Comparison of ENCODE assay signal across 8 cellular contexts in genomic region chr1:160342520-160342919, GRCh38. TPM values are rescaled to one million over a fixed set of nuclear protein-coding genes. Genes with fewer than 3 reads are reported as not detected.
A peak's percentile ranks its signal among the peaks of the same experiment; 100 is the strongest.
DNase-seq lines count a peak whose midpoint lies in the region; ATAC-seq and TF ChIP-seq lines count a peak whose summit lies in the region.

No MANE protein-coding gene starts in this region.

- peak overlapping the region; percentile 99 for H3K27ac Mint-ChIP-seq in nephron progenitor cell

- H3K4me3 ChIP-seq in GM23248 (peak overlapping the region; percentile 98), SJCRH30 (peak overlapping the region; percentile 95), epithelial cell of proximal tubule (ENCODE audit: low read depth, low read length) (peak overlapping the region; percentile 91)

- in situ Hi-C loops in GM23248 (cut with MboI), result no loop called here

- peak overlapping the region; percentile 90 for H3K27ac ChIP-seq in GM23248
- peak overlapping the region; percentile 96 for H3K27ac ChIP-seq in SJCRH30

- H3K9me3 ChIP-seq in GM23248 (ENCODE audit: low read depth), result no peaks in the 10 kb centered on the region
- no peaks in the 10 kb centered on the region for H3K9me3 ChIP-seq in SJCRH30 (replicated peaks)

- H3K9ac ChIP-seq in GM23248, result peak overlapping the region; percentile 99

- TF ChIP-seq CTCF in epithelial cell of proximal tubule (conservative IDR thresholded peaks at IDR 0.05; ENCODE audit: low read depth, low read length) (no peak), nephron progenitor cell (IDR thresholded peaks at IDR 0.05) (no peak)

- peaks cover 10% of the 10 kb centered on the region for H3F3A ChIP-seq in GM23248 (ENCODE audit: insufficient read depth)

- 0 to 2% methylated on average over 7 of the region's 7 CpGs for WGBS in GM23248 (ENCODE audit: low coverage in 1 of 2, low lambda C conversion rate in 2 of 2, missing lambda C conversion rate in 2 of 2), 2 experiments

- peaks cover 39% of the 10 kb centered on the region for H3K4me1 Mint-ChIP-seq in nephron progenitor cell

- H3K4me1 ChIP-seq in GM23248 (ENCODE audit: insufficient read depth) (peaks cover 35% of the 10 kb centered on the region), SJCRH30 (0 out of 2 replicates have a peak, but pooled peaks cover 10% of the 10 kb centered on the region)

- peaks cover 29% of the 10 kb centered on the region for H3K36me3 Mint-ChIP-seq in nephron progenitor cell (ENCODE audit: low read depth)

- DNase-seq in GM23248 (peak; percentile 50), SJCRH30 (no peak), epithelial cell of proximal tubule (ENCODE audit: low read depth) (no peak), nephron progenitor cell (no peak), GM19238 (ENCODE audit: insufficient read length, low spot score) (no peak)

- H3K4me2 ChIP-seq in GM23248 (ENCODE audit: unreplicated experiment), result peak overlapping the region; percentile 99

- peaks cover 100% of the 10 kb centered on the region for H3K79me2 ChIP-seq in GM23248 (ENCODE audit: insufficient read depth)

- H3K4me3 Mint-ChIP-seq in nephron progenitor cell, result peak overlapping the region; percentile 99

- H3K9me3 Mint-ChIP-seq in nephron progenitor cell, result no peaks in the 10 kb centered on the region

- no peaks in the 10 kb centered on the region for H3K9me2 ChIP-seq in GM23248 (ENCODE audit: insufficient read depth)

- H4K20me1 ChIP-seq in GM23248 (ENCODE audit: insufficient read depth), result peaks cover 12% of the 10 kb centered on the region; the same call in 1 of the 2 replicates

- H3K27me3 ChIP-seq in GM23248 (replicated peaks; ENCODE audit: insufficient read depth), result no peaks in the 10 kb centered on the region
- H3K27me3 ChIP-seq in SJCRH30, result no peaks in the 10 kb centered on the region

- H3K36me3 ChIP-seq in GM23248 (ENCODE audit: low read depth) (peaks cover 34% of the 10 kb centered on the region), SJCRH30 (peaks cover 38% of the 10 kb centered on the region)

- H2AFZ ChIP-seq in GM23248, result peak overlapping the region; percentile 94

- ATAC-seq in HG03039 (IDR thresholded peaks at IDR 0.05; ENCODE audit: unreplicated experiment), result no peak
- no peak for ATAC-seq in HG03108 (IDR thresholded peaks at IDR 0.05; ENCODE audit: unreplicated experiment)
- no peak for ATAC-seq in GM21786 (IDR thresholded peaks at IDR 0.05; ENCODE audit: unreplicated experiment)

- H3K27me3 Mint-ChIP-seq in nephron progenitor cell (ENCODE audit: low read depth, poor library complexity), result peaks cover 3% of the 10 kb centered on the region

RNA-seq across cellular contexts. Expression of gene COPA, which starts 0.5 kb away (rescaled TPM):
- 212 and 214 TPM in 2 replicates for total RNA-seq in GM23248 (2014; rRNA removed; shearing (Covaris generic))
- polyA plus RNA-seq in GM23248 (2016; fragmentation: Nextera tagmentation; extraction: Ambion mirVana), result 194 and 200 TPM in 2 replicates
- 107 TPM in 2 replicates for total RNA-seq in SJCRH30 (2014; rRNA removed; shearing (Covaris generic))
- 89.7 and 96.7 TPM in 2 replicates for total RNA-seq in epithelial cell of proximal tubule

RNA-seq across cellular contexts. Expression of gene NCSTN, which starts 0.7 kb away (rescaled TPM):
- 104 and 110 TPM in 2 replicates for total RNA-seq in GM23248 (2014; rRNA removed; shearing (Covaris generic))
- polyA plus RNA-seq in GM23248 (2016; fragmentation: Nextera tagmentation; extraction: Ambion mirVana), result 138 and 147 TPM in 2 replicates
- total RNA-seq in SJCRH30 (2014; rRNA removed; shearing (Covaris generic)), result 49.3 and 56.9 TPM in 2 replicates
- 55.7 and 57.0 TPM in 2 replicates for total RNA-seq in epithelial cell of proximal tubule

RNA-seq across cellular contexts. Expression of gene NHLH1, which starts 24.4 kb away (rescaled TPM):
- not detected in 2 replicates for total RNA-seq in GM23248 (2014; rRNA removed; shearing (Covaris generic))
- polyA plus RNA-seq in GM23248 (2016; fragmentation: Nextera tagmentation; extraction: Ambion mirVana), result 0.16 and 0.31 TPM in 2 replicates
- 1.4 and 2.2 TPM in 2 replicates for total RNA-seq in SJCRH30 (2014; rRNA removed; shearing (Covaris generic))
- total RNA-seq in epithelial cell of proximal tubule, result not detected in 2 replicates

RNA-seq across cellular contexts. Expression of gene PEX19, which starts 57.6 kb away (rescaled TPM):
- 48.4 and 52.4 TPM in 2 replicates for total RNA-seq in GM23248 (2014; rRNA removed; shearing (Covaris generic))
- polyA plus RNA-seq in GM23248 (2016; fragmentation: Nextera tagmentation; extraction: Ambion mirVana), result 38.9 and 43.9 TPM in 2 replicates
- 35.2 and 37.2 TPM in 2 replicates for total RNA-seq in SJCRH30 (2014; rRNA removed; shearing (Covaris generic))
- total RNA-seq in epithelial cell of proximal tubule, result 21.6 and 36.7 TPM in 2 replicates

RNA-seq across cellular contexts. Expression of gene VANGL2, which starts 57.8 kb away (rescaled TPM):
- not detected in 2 replicates for total RNA-seq in GM23248 (2014; rRNA removed; shearing (Covaris generic))
- not detected in 2 replicates for polyA plus RNA-seq in GM23248 (2016; fragmentation: Nextera tagmentation; extraction: Ambion mirVana)
- 11.1 and 12.8 TPM in 2 replicates for total RNA-seq in SJCRH30 (2014; rRNA removed; shearing (Covaris generic))
- 5.6 and 7.2 TPM in 2 replicates for total RNA-seq in epithelial cell of proximal tubule
